1 cellular context compared by ENCODE assay signal in genomic region chr12:65285532-65285931, GRCh38. TPM values are rescaled to one million over a fixed set of nuclear protein-coding genes. Genes with fewer than 3 reads are reported as not detected.
"Had no signal": no experiment of that assay in that cellular context is flagged by ENCODE, and none has a peak within 500 bp of the region (broad histone marks: within the 10 kb centered on the region; RNA-seq: fewer than 3 reads in every experiment).

No MANE protein-coding gene starts in this region.

RNA-seq across cellular contexts. Expression of gene MSRB3, which starts 7.0 kb away (rescaled TPM):
- total RNA-seq: naive thymus-derived CD8-positive, alpha-beta T cell had no signal
